Comparison of ENCODE assay signal across 15 cellular contexts in genomic region chr7:94400643-94401042, GRCh38. TPM values are rescaled to one million over a fixed set of nuclear protein-coding genes. Genes with fewer than 3 reads are reported as not detected.
DNase-seq lines count a peak whose midpoint lies in the region; ATAC-seq and TF ChIP-seq lines count a peak whose summit lies in the region.
"Had no signal": no experiment of that assay in that cellular context is flagged by ENCODE, and none has a peak within 500 bp of the region (broad histone marks: within the 10 kb centered on the region; RNA-seq: fewer than 3 reads in every experiment).

No MANE protein-coding gene starts in this region.

- no peaks in the 10 kb centered on the region for H3K9me3 ChIP-seq in transverse colon
- H3K9me3 ChIP-seq in heart right ventricle, result no peaks in the 10 kb centered on the region

- in situ Hi-C loops in brain microvascular endothelial cell (cut with HindIII; ENCODE audit: low pct_ligation_motif_present, low sequenced_read_pairs) (loop anchor here (10.0 kb wide), 1 partner anchor 116 kb away; no protein-coding TSS in a partner anchor), transverse colon (cut with MboI; ENCODE audit: low pct_ligation_motif_present in 1 of 4, low pct_unique_long_range_greater_than_20kb in 1 of 4, low sequenced_read_pairs in 3 of 4) (no loop called here)

- H3K27ac ChIP-seq in brain microvascular endothelial cell (peak overlapping the region; percentile 9), transverse colon (peak overlapping the region in 3 of 4 donors; percentile 9 to 34 (median 25)), heart right ventricle (peak overlapping the region in 2 of 10 donors; percentile 1 to 38)

- intact Hi-C loops in transverse colon (cut with DNase I; ENCODE audit: low total_unique reads) (no loop called here), heart right ventricle (cut with DNase I) (no loop called here)

- no peaks in the 10 kb centered on the region for H3K27me3 ChIP-seq in brain microvascular endothelial cell (replicated peaks)
- H3K27me3 ChIP-seq in transverse colon, result no peaks in the 10 kb centered on the region
- peaks cover 0 to 11% (median 0%) of the 10 kb centered on the region in 7 donors for H3K27me3 ChIP-seq in heart right ventricle

- 69 to 88% methylated on average over 2 of the region's 2 CpGs for WGBS in transverse colon (ENCODE audit: low coverage in 1 of 2), 2 donors
- 65 to 69% methylated on average over 2 of the region's 2 CpGs for WGBS in heart right ventricle, 2 donors

- TF ChIP-seq POLR2A in transverse colon (IDR thresholded peaks at IDR 0.05), result no peak

- ATAC-seq in HG03039 (IDR thresholded peaks at IDR 0.05; ENCODE audit: unreplicated experiment), result no peak
- ATAC-seq in HG03280 (IDR thresholded peaks at IDR 0.05; ENCODE audit: unreplicated experiment), result no peak
- no peak for ATAC-seq in heart right ventricle
- ATAC-seq: GM23338; left lobe of liver; naive thymus-derived CD4-positive, alpha-beta T cell had no signal

- H3K4me1 ChIP-seq in transverse colon (peaks cover 0 to 16% (median 2%) of the 10 kb centered on the region in 4 donors), heart right ventricle (peaks cover 0 to 30% (median 9%) of the 10 kb centered on the region in 9 donors)

- TF ChIP-seq CTCF in brain microvascular endothelial cell (IDR thresholded peaks at IDR 0.05; ENCODE audit: low read depth, low read length, missing control alignments) (no peak), transverse colon (IDR thresholded peaks at IDR 0.05) (no peak), heart right ventricle (IDR thresholded peaks at IDR 0.05) (no peak)

- peaks cover 87% of the 10 kb centered on the region for H3K36me3 ChIP-seq in brain microvascular endothelial cell (replicated peaks)
- peaks cover 0 to 26% (median 0%) of the 10 kb centered on the region in 4 donors for H3K36me3 ChIP-seq in transverse colon
- peaks cover 0 to 79% (median 0%) of the 10 kb centered on the region in 9 donors for H3K36me3 ChIP-seq in heart right ventricle

- DNase-seq in NOMO-1 treated with DMSO at 0.1 percent for 48 hours (lab: John Stamatoyannopoulos, UW; ENCODE audit: unreplicated experiment), result peak; percentile 16
- DNase-seq in NOMO-1 (lab: John Stamatoyannopoulos, UW; ENCODE audit: unreplicated experiment in 2 of 2), result no peak
- no peak for DNase-seq in brain microvascular endothelial cell
- DNase-seq in iris pigment epithelial cell (ENCODE audit: low read depth), result peak; percentile 30
- DNase-seq in transverse colon, result no peak
- no peak for DNase-seq in heart right ventricle
- DNase-seq: hippocampal formation; naive thymus-derived CD4-positive, alpha-beta T cell; NCI-H1105 treated with DMSO at 0.1 percent for 48 hours; stimulated activated CD4-positive, alpha-beta T cell treated with anti-CD3 and anti-CD28 coated beads, Interleukin-4, amount 100 ng/mL, for 1 hour had no signal

- no peak for TF ChIP-seq EP300 in transverse colon (IDR thresholded peaks at IDR 0.05; ENCODE audit: low read depth)

- H3K4me3 ChIP-seq in brain microvascular endothelial cell (ENCODE audit: low read depth, low read length), result peak overlapping the region; percentile 94
- H3K4me3 ChIP-seq in transverse colon, result no peak overlapping the region
- H3K4me3 ChIP-seq in heart right ventricle, result peak overlapping the region in 5 of 10 donors; percentile 9 to 63 (median 21)
- H3K4me3 ChIP-seq: GM23338 had no signal

RNA-seq across cellular contexts. Expression of gene COL1A2, which starts 5.9 kb away (rescaled TPM):
- total RNA-seq in transverse colon, result 100 to 1,000 TPM in 2 of 4 donors, 10 to 100 TPM in 2; 47.0 to 499 (median 75.9) TPM
- 100 to 1,000 TPM in 4 of 10 donors, 10 to 100 TPM in 6; 62.4 to 428 (median 91.0) TPM for total RNA-seq in heart right ventricle
- polyA plus RNA-seq in heart right ventricle, result 100 to 1,000 TPM in 1 of 2 donors, 10 to 100 TPM in 1; 45.2 to 155 TPM
- polyA plus RNA-seq: IgD-negative memory B cell; naive thymus-derived CD4-positive, alpha-beta T cell had no signal

Comparison
In these comparisons a context has a peak if more than half of its experiments do, and no peak if none do; other contexts are left out.
1. DNase-seq: peak in NOMO-1 treated with DMSO at 0.1 percent for 48 hours (single experiment) and iris pigment epithelial cell (single experiment); none in NOMO-1 (0 of 2), brain microvascular endothelial cell (single experiment), transverse colon (single experiment) and heart right ventricle (0 of 2).